Comparison of ENCODE assay signal across 12 cellular contexts in genomic region chr3:15324335-15324734, GRCh38. TPM values are rescaled to one million over a fixed set of nuclear protein-coding genes. Genes with fewer than 3 reads are reported as not detected.
A peak's percentile ranks its signal among the peaks of the same experiment; 100 is the strongest.
DNase-seq lines count a peak whose midpoint lies in the region; ATAC-seq, FAIRE-seq and TF ChIP-seq lines count a peak whose summit lies in the region.
"Had no signal": no experiment of that assay in that cellular context is flagged by ENCODE, and none has a peak within 500 bp of the region (broad histone marks: within the 10 kb centered on the region; RNA-seq: fewer than 3 reads in every experiment).

No MANE protein-coding gene starts in this region.

- H3K27ac ChIP-seq in liver (ENCODE audit: low read depth in 1 of 2, low read length in 2 of 2) (peak overlapping the region; percentile 40 to 67), HepG2 (ENCODE audit: extremely low read length, insufficient read depth, low read length) (no peak overlapping the region), neuronal stem cell (replicated peaks; ENCODE audit: low read length) (no peak overlapping the region), vagina (peak overlapping the region; percentile 95)

- intact Hi-C loops in HepG2 (cut with micrococcal nuclease; ENCODE audit: unreplicated experiment) (no loop called here), vagina (cut with DNase I) (no loop called here)

- H3K4me3 ChIP-seq in liver (ENCODE audit: low read depth in 1 of 3, low read length in 3 of 3) (no peak overlapping the region), HepG2 (replicated peaks in 1 of 3; ENCODE audit: insufficient read depth in 1 of 3, low read depth in 2 of 3, low read length in 3 of 3) (no peak overlapping the region), fibroblast of pulmonary artery (replicated peaks; ENCODE audit: low read depth, low read length) (no peak overlapping the region), neuronal stem cell (ENCODE audit: low read length in 2 of 2) (no peak overlapping the region), vagina (no peak overlapping the region)
- H3K4me3 ChIP-seq: SJSA1 had no signal

- no peak overlapping the region for H3K4me2 ChIP-seq in HepG2 (ENCODE audit: low read depth, low read length)
- H3K4me2 ChIP-seq in neuronal stem cell (ENCODE audit: insufficient read depth, low read length, poor library complexity, severe bottlenecking), result no peak overlapping the region

- no TSS peak for BruUV-seq in HepG2 (replicated peaks; lab: Mats Ljungman, UMichigan)

- no peaks in the 10 kb centered on the region for H3K79me1 ChIP-seq in neuronal stem cell (ENCODE audit: low read depth, low read length)

- H2BK15ac ChIP-seq in neuronal stem cell (ENCODE audit: low read length), result no peak overlapping the region

- H3K4ac ChIP-seq in neuronal stem cell (ENCODE audit: low read length), result no peak overlapping the region

- no peak overlapping the region for H4K8ac ChIP-seq in neuronal stem cell (ENCODE audit: low read depth, low read length)

- DNase-seq in HepG2 (ENCODE audit: low spot score), result no peak
- peak; percentile 61 for DNase-seq in fibroblast of pulmonary artery (ENCODE audit: low read depth)
- DNase-seq in neuronal stem cell (ENCODE audit: low spot score), result no peak
- no peak for DNase-seq in vagina (ENCODE audit: extremely low spot score in 2 of 2)
- DNase-seq in medulla oblongata (ENCODE audit: extremely low spot score), result no peak
- DNase-seq in pons (ENCODE audit: low spot score), result no peak
- DNase-seq: activated CD4-positive, alpha-beta T cell treated with anti-CD3 and anti-CD28 coated beads, Interleukin-2, amount 10 ng/mL, durations not matched to agents 24 days and 14 days; activated naive CD8-positive, alpha-beta T cell treated with anti-CD3 and anti-CD28 coated beads, Interleukin-2, amount 10 ng/mL, durations not matched to agents 7 days and 5 days; NCI-H345 had no signal

- peaks cover 32 to 85% (median 69%) of the 10 kb centered on the region in 4 donors for H3K4me1 ChIP-seq in liver (ENCODE audit: control insufficient read depth in 4 of 4, insufficient read depth in 4 of 4, low read length in 3 of 4)
- H3K4me1 ChIP-seq in HepG2 (ENCODE audit: insufficient read depth, low read length), result peaks cover 21% of the 10 kb centered on the region
- H3K4me1 ChIP-seq in neuronal stem cell (ENCODE audit: control insufficient read depth in 2 of 2, insufficient read depth in 1 of 2, low read depth in 1 of 2, low read length in 2 of 2), result peaks cover 0 to 10% of the 10 kb centered on the region in 2 donors
- peaks cover 92% of the 10 kb centered on the region for H3K4me1 ChIP-seq in vagina

- H3K9me3 ChIP-seq in liver (ENCODE audit: control insufficient read depth in 4 of 4, low read length in 3 of 4), result no peaks in the 10 kb centered on the region
- no peaks in the 10 kb centered on the region for H3K9me3 ChIP-seq in HepG2 (ENCODE audit: low read length)
- no peaks in the 10 kb centered on the region for H3K9me3 ChIP-seq in neuronal stem cell (replicated peaks in 1 of 2; ENCODE audit: control insufficient read depth in 2 of 2, insufficient read depth in 1 of 2, low read depth in 1 of 2, low read length in 2 of 2)
- H3K9me3 ChIP-seq in vagina, result no peaks in the 10 kb centered on the region
- H3K9me3 ChIP-seq: SJSA1 had no signal

- H3K14ac ChIP-seq in neuronal stem cell (ENCODE audit: low read length), result no peak overlapping the region

- WGBS in liver, result 28% methylated on average over 7 of the region's 7 CpGs
- 11% methylated on average over 7 of the region's 7 CpGs for WGBS in HepG2 (ENCODE audit: low lambda C conversion rate)
- no CpG with 5 or more reads among the region's 7 CpGs for WGBS in neuronal stem cell (ENCODE audit: extremely low coverage in 2 of 2, insufficient read length in 2 of 2, insufficient replicate concordance in 1 of 2), 2 donors

- TF ChIP-seq POLR2A in HepG2 (IDR thresholded peaks at IDR 0.05; ENCODE audit: insufficient read depth in 1 of 2, low read depth in 2 of 2, low read length in 2 of 2) (no peak), vagina (IDR thresholded peaks at IDR 0.05) (no peak)

- TF ChIP-seq CTCF in liver (IDR thresholded peaks at IDR 0.05; ENCODE audit: low read depth, low read length, missing input control), result no peak
- no peak for TF ChIP-seq CTCF in HepG2 (CRISPR knock-in tag; IDR thresholded peaks at IDR 0.05)
- TF ChIP-seq CTCF in fibroblast of pulmonary artery (IDR thresholded peaks at IDR 0.05; ENCODE audit: low read length, missing control alignments), result no peak
- TF ChIP-seq CTCF in vagina (IDR thresholded peaks at IDR 0.05), result no peak

- no peak overlapping the region for H2BK120ac ChIP-seq in neuronal stem cell (ENCODE audit: low read depth, low read length)

- TF ChIP-seq RAD21 in liver (IDR thresholded peaks at IDR 0.05) (no peak), HepG2 (CRISPR knock-in tag; IDR thresholded peaks at IDR 0.05) (no peak)

- no peak for TF ChIP-seq EP300 in HepG2 (IDR thresholded peaks at IDR 0.05; ENCODE audit: low read depth in 2 of 2, low read length in 2 of 2)
- TF ChIP-seq EP300 in HepG2 (CRISPR knock-in tag; IDR thresholded peaks at IDR 0.05; ENCODE audit: borderline replicate concordance), result no peak

- H3K9ac ChIP-seq in liver (ENCODE audit: low read depth in 1 of 2, low read length in 2 of 2), result no peak overlapping the region
- H3K9ac ChIP-seq in HepG2 (ENCODE audit: insufficient read depth, low read depth, low read length), result no peak overlapping the region
- H3K9ac ChIP-seq in neuronal stem cell (ENCODE audit: low read depth, low read length, poor library complexity), result no peak overlapping the region

- no peak overlapping the region for H3K23ac ChIP-seq in neuronal stem cell (ENCODE audit: low read depth, low read length, poor library complexity)

- ATAC-seq in HepG2 (no peak; the same call in 2 of the 3 replicates), GM21526 (IDR thresholded peaks at IDR 0.05; ENCODE audit: low FRiP score, unreplicated experiment) (no peak)

- H3K36me3 ChIP-seq in liver (ENCODE audit: control insufficient read depth in 4 of 4, insufficient read depth in 3 of 4, low read depth in 1 of 4, low read length in 3 of 4) (peaks cover 0 to 1% (median 0%) of the 10 kb centered on the region in 4 donors), HepG2 (replicated peaks in 1 of 2; ENCODE audit: control insufficient read depth in 1 of 2, insufficient read depth in 2 of 2, low read length in 2 of 2) (no peaks in the 10 kb centered on the region), neuronal stem cell (replicated peaks in 1 of 2; ENCODE audit: control insufficient read depth in 2 of 2, insufficient read depth in 2 of 2, low read length in 2 of 2) (no peaks in the 10 kb centered on the region), vagina (no peaks in the 10 kb centered on the region)
- H3K36me3 ChIP-seq: SJSA1 had no signal

- H2BK12ac ChIP-seq in neuronal stem cell (ENCODE audit: low read length), result peak overlapping the region; percentile 46

- POLR2A ChIA-PET in HepG2 (lab: Yijun Ruan, JAX), result no interaction called here

- H4K20me1 ChIP-seq in HepG2 (ENCODE audit: insufficient read depth, low read length), result no peaks in the 10 kb centered on the region

- FAIRE-seq in HepG2 (lab: Jason Lieb, UNC), result no peak

- no peaks in the 10 kb centered on the region for H3K27me3 ChIP-seq in liver (ENCODE audit: control insufficient read depth in 4 of 4, insufficient read depth in 4 of 4, low read length in 3 of 4)
- H3K27me3 ChIP-seq in HepG2 (ENCODE audit: control insufficient read depth in 1 of 2, insufficient read depth in 2 of 2, low read length in 2 of 2), result peaks cover 1 to 16% of the 10 kb centered on the region in 2 experiments; a peak in 3 of 5 replicates
- no peaks in the 10 kb centered on the region for H3K27me3 ChIP-seq in neuronal stem cell (ENCODE audit: control insufficient read depth in 3 of 3, insufficient read depth in 3 of 3, low read depth in 1 of 3, low read length in 3 of 3)
- no peaks in the 10 kb centered on the region for H3K27me3 ChIP-seq in vagina
- H3K27me3 ChIP-seq: SJSA1 had no signal

- no peak overlapping the region for H2BK5ac ChIP-seq in neuronal stem cell (ENCODE audit: low read length)

- no peak overlapping the region for H2AFZ ChIP-seq in HepG2 (ENCODE audit: low read length)
- no peak overlapping the region for H2AFZ ChIP-seq in neuronal stem cell (ENCODE audit: low read length)

- H3K79me2 ChIP-seq in HepG2 (ENCODE audit: insufficient read depth, low read length), result no peaks in the 10 kb centered on the region

- H4K91ac ChIP-seq in neuronal stem cell (ENCODE audit: low read depth, low read length, poor library complexity), result no peak overlapping the region

- H3K18ac ChIP-seq in neuronal stem cell (ENCODE audit: low read length), result no peak overlapping the region

- peak overlapping the region; percentile 41 for H2AK5ac ChIP-seq in neuronal stem cell (ENCODE audit: low read depth, low read length)

- CTCF ChIA-PET in HepG2 (lab: Yijun Ruan, JAX; ENCODE audit: low intra/inter-chr PET ratio, low total read pairs), result no interaction called here

- in situ Hi-C loops in HepG2 (cut with HindIII; ENCODE audit: extremely low pct_ligation_motif_present, low pct_unique_long_range_greater_than_20kb), result no loop called here

RNA-seq across cellular contexts. Expression of gene SH3BP5, which starts 8.1 kb away (rescaled TPM):
- total RNA-seq in liver (10 to 100 TPM in 1 of 2 donors, 1 to 10 TPM in 1; 9.9 to 17.9 TPM), HepG2 (2016; rRNA removed; fragmentation: Illumina TruSeq; extraction: Trizol) (0.09 TPM in 1 of 2 replicates, not detected in the other), vagina (78.6 TPM)
- polyA plus RNA-seq in liver (10 to 100 TPM in 1 of 2 donors, 1 to 10 TPM in 1; 3.5 to 13.7 TPM), HepG2 (2011; rRNA removed) (0.09 and 0.16 TPM in 2 replicates)
- total RNA-seq in HepG2 (2016; cell fraction: cytosol; rRNA removed; fragmentation: Illumina TruSeq; extraction: Trizol; ENCODE audit: low read depth), result not detected in 2 replicates
- total RNA-seq in HepG2 (2016; cell fraction: insoluble cytoplasmic fraction; rRNA removed; fragmentation: Illumina TruSeq; extraction: Trizol), result 0.06 TPM in 1 of 2 replicates, not detected in the other
- not detected in 2 replicates for total RNA-seq in HepG2 (2016; cell fraction: membrane; rRNA removed; fragmentation: Illumina TruSeq; extraction: Trizol)
- not detected in 2 replicates for total RNA-seq in HepG2 (2016; cell fraction: nucleus; rRNA removed; fragmentation: Illumina TruSeq; extraction: Trizol)
- polyA plus RNA-seq in HepG2 (2011; cell fraction: cytosol; rRNA removed), result 0.05 and 0.09 TPM in 2 replicates
- 0.26 TPM in 1 of 2 replicates, not detected in the other for polyA plus RNA-seq in HepG2 (2011; cell fraction: nucleus; rRNA removed)
- polyA plus RNA-seq in HepG2 (2012), result 0.11 TPM in 1 of 2 replicates, not detected in the other
- polyA plus RNA-seq in HepG2 (2016; cell fraction: cytosol; fragmentation: Illumina TruSeq; extraction: Trizol; ENCODE audit: low read depth), result not detected in 2 replicates
- 0.25 TPM in 1 of 2 replicates, not detected in the other for polyA plus RNA-seq in HepG2 (2016; cell fraction: insoluble cytoplasmic fraction; fragmentation: Illumina TruSeq; extraction: Trizol; ENCODE audit: low read depth)
- not detected in 2 replicates for polyA plus RNA-seq in HepG2 (2016; cell fraction: membrane; fragmentation: Illumina TruSeq; extraction: Trizol; ENCODE audit: low read depth)
- polyA plus RNA-seq in HepG2 (2016; cell fraction: nucleus; fragmentation: Illumina TruSeq; extraction: Trizol; ENCODE audit: insufficient read depth, low read depth), result not detected in 2 replicates
- polyA minus RNA-seq in HepG2 (2011; rRNA and poly(A)+ RNA removed; ENCODE audit: low replicate concordance), result 0.18 and 30.8 TPM in 2 replicates
- polyA minus RNA-seq in HepG2 (2011; cell fraction: cytosol; rRNA and poly(A)+ RNA removed), result not detected in 2 replicates
- 0.52 TPM in 1 of 2 replicates, not detected in the other for polyA minus RNA-seq in HepG2 (2011; cell fraction: nucleus; rRNA and poly(A)+ RNA removed)
- 6.1 TPM for polyA plus RNA-seq in neuronal stem cell (2013, experiment 1 of 2)
- polyA plus RNA-seq in neuronal stem cell (2013, experiment 2 of 2), result 6.0 TPM

Comparison
In these comparisons a context has a peak if more than half of its experiments do, and no peak if none do; other contexts are left out.
1. H3K27ac ChIP-seq: peak in liver (2 of 2) and vagina (single experiment); none in HepG2 (single experiment) and neuronal stem cell (single experiment).
2. RNA of gene SH3BP5, which starts 8.1 kb away (total RNA-seq): 78.6 TPM in vagina (single experiment) and 9.9 to 17.9 TPM in liver; 0.06 to 0.09 TPM in HepG2; every median in the first group is over 4 times any median in the second.